In the genomic region with DNA sequence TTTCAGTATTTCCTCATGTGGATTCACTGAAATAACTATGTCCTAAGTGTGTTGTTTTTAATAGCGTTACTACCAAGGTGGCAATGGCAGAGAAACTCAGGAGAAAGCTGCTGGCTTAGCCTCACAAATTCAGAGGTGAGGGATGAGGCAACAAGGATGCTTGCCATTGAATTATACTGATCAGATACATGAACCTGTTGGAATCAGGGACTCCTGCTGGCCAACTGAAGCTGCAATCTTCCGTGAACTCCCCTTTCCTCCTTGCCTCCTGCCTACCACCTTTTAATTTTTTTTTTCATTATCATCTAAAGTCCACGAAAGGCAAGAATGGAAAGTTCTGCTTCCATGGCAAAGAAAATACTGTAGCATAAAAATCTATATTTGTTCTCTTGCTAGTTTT, we compare ENCODE assay signal across 12 cellular contexts.
A peak's percentile ranks its signal among the peaks of the same experiment; 100 is the strongest.
DNase-seq lines count a peak whose midpoint lies in the region; ATAC-seq and TF ChIP-seq lines count a peak whose summit lies in the region.
"Had no signal": no experiment of that assay in that cellular context is flagged by ENCODE, and none has a peak within 500 bp of the region (broad histone marks: within the 10 kb centered on the region; RNA-seq: fewer than 3 reads in every experiment).

No MANE protein-coding gene starts in this region.

- H3K9me3 ChIP-seq in Peyer's patch: no peaks in the 10 kb centered on the region
- H3K9me3 ChIP-seq in esophagus (ENCODE audit: control insufficient read depth in 2 of 2, insufficient read depth in 1 of 2, low read depth in 1 of 2, low read length in 1 of 2): no peaks in the 10 kb centered on the region
- H3K9me3 ChIP-seq in ovary: no peaks in the 10 kb centered on the region

- H3K27me3 ChIP-seq in Peyer's patch (no peaks in the 10 kb centered on the region), esophagus (ENCODE audit: control insufficient read depth in 1 of 2, insufficient read depth in 2 of 2, low read length in 2 of 2) (no peaks in the 10 kb centered on the region), ovary (no peaks in the 10 kb centered on the region)

- intact Hi-C loops in ovary (cut with DNase I): loop anchor here in 1 of 4 donors (10.0 kb wide), 1 partner anchor 282 kb away; no protein-coding TSS in a partner anchor

- 60 to 61% methylated on average over 3 of the region's 3 CpGs for WGBS in esophagus, 2 donors
- WGBS in ovary, 3 donors: 34 to 44% (median 42%) methylated on average over 3 of the region's 3 CpGs

- no peak for TF ChIP-seq POLR2A in Peyer's patch (IDR thresholded peaks at IDR 0.05)
- no peak for TF ChIP-seq POLR2A in ovary (IDR thresholded peaks at IDR 0.05)

- ATAC-seq in GM19351 (IDR thresholded peaks at IDR 0.05; ENCODE audit: unreplicated experiment): no peak

- H3K36me3 ChIP-seq in Peyer's patch (no peaks in the 10 kb centered on the region), esophagus (ENCODE audit: control insufficient read depth in 2 of 2, insufficient read depth in 2 of 2, low read length in 1 of 2) (no peaks in the 10 kb centered on the region), ovary (no peaks in the 10 kb centered on the region)

- DNase-seq in AG09309 (ENCODE audit: low read depth) (no peak), Peyer's patch (no peak), ovary (no peak), NCI-H524 treated with DMSO at 0.1 percent for 48 hours (lab: John Stamatoyannopoulos, UW) (no peak), NOMO-1 treated with DMSO at 0.1 percent for 48 hours (lab: John Stamatoyannopoulos, UW; ENCODE audit: unreplicated experiment) (no peak), amygdala (lab: John Stamatoyannopoulos, UW) (no peak)
- DNase-seq: activated T-cell treated with anti-CD3 and anti-CD28 coated beads, Interleukin-2, amount 50 U/mL, for 24 hours; Calu3; NCI-H2107; T1000 had no signal

- no peak for TF ChIP-seq EP300 in ovary (IDR thresholded peaks at IDR 0.05)

- TF ChIP-seq CTCF in AG09309 (IDR thresholded peaks at IDR 0.05; ENCODE audit: control insufficient read depth, insufficient read depth, low read depth, low read length, missing control alignments) (peak; percentile 10), Peyer's patch (IDR thresholded peaks at IDR 0.05) (peak in 1 of 6 experiments; percentile 17), ovary (IDR thresholded peaks at IDR 0.05) (no peak)

- H3K4me3 ChIP-seq in AG09309 (ENCODE audit: control insufficient read depth, low read depth, low read length) (no peak overlapping the region), Peyer's patch (no peak overlapping the region), esophagus (ENCODE audit: low read depth in 1 of 2, low read length in 2 of 2) (no peak overlapping the region), ovary (no peak overlapping the region)

- H3K27ac ChIP-seq in Peyer's patch (peak overlapping the region in 3 of 4 donors; percentile 31 to 71 (median 38)), esophagus (ENCODE audit: low read depth in 2 of 2, low read length in 1 of 2) (peak overlapping the region; percentile 8 to 84), ovary (peak overlapping the region; percentile 18 to 60)

- peaks cover 0 to 13% (median 0%) of the 10 kb centered on the region in 4 donors for H3K4me1 ChIP-seq in Peyer's patch
- peaks cover 0 to 6% of the 10 kb centered on the region in 2 donors for H3K4me1 ChIP-seq in esophagus (ENCODE audit: control insufficient read depth in 2 of 2, insufficient read depth in 2 of 2, low read length in 1 of 2)
- peaks cover 11% of the 10 kb centered on the region for H3K4me1 ChIP-seq in ovary (ENCODE audit: insufficient read depth)
